Comparison of ENCODE assay signal across 18 cellular contexts in the genomic region with DNA sequence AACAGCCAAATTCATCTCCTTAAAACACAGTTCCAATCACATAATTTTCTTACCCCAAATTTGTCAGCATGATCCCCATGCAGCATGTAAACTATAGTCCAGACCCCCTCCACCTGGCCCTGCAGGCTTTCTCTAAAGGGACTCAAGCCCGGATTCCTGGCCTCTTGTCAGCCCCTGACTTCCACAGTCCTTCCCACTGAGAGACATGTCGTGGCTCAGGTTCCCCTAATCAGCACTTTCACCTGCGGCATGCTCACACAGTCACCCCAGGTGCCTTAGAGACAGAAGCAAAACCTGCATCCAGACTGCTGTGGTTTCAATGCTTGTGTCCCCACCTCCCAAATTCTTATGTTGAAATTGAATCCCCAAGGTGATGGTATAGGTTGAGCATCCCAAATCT.
A peak's percentile ranks its signal among the peaks of the same experiment; 100 is the strongest.
DNase-seq lines count a peak whose midpoint lies in the region.
"Had no signal": no experiment of that assay in that cellular context is flagged by ENCODE, and none has a peak within 500 bp of the region (broad histone marks: within the 10 kb centered on the region; RNA-seq: fewer than 3 reads in every experiment).

No MANE protein-coding gene starts in this region.

- WGBS in neuronal stem cell (ENCODE audit: extremely low coverage in 2 of 2, insufficient read length in 2 of 2, insufficient replicate concordance in 1 of 2), 2 donors: no CpG with 5 or more reads among the region's 3 CpGs

- H3K27ac ChIP-seq in neuronal stem cell (replicated peaks; ENCODE audit: low read length): peak overlapping the region; percentile 83
- H3K27ac ChIP-seq: 22Rv1, C4-2B, SJSA1 had no signal

- no peak overlapping the region for H4K91ac ChIP-seq in neuronal stem cell (ENCODE audit: low read depth, low read length, poor library complexity)

- no peak overlapping the region for H3K4me3 Mint-ChIP-seq in activated T-cell treated with anti-CD3 and anti-CD28 coated beads, Interleukin-2, amount 50 U/mL, for 24 hours

- no peaks in the 10 kb centered on the region for H3K79me1 ChIP-seq in neuronal stem cell (ENCODE audit: low read depth, low read length)

- H3K4me1 ChIP-seq in NT2/D1 (ENCODE audit: insufficient read depth, insufficient read length): peaks cover 16% of the 10 kb centered on the region
- peaks cover 30% of the 10 kb centered on the region for H3K4me1 ChIP-seq in iPS-15b (ENCODE audit: control insufficient read depth, insufficient read depth, low read length)
- H3K4me1 ChIP-seq in neuronal stem cell (ENCODE audit: control insufficient read depth in 2 of 2, insufficient read depth in 1 of 2, low read depth in 1 of 2, low read length in 2 of 2): peaks cover 6 to 27% of the 10 kb centered on the region in 2 donors
- H3K4me1 ChIP-seq: HAP-1, SJSA1 had no signal

- H2AK5ac ChIP-seq in neuronal stem cell (ENCODE audit: low read depth, low read length): no peak overlapping the region

- no peak overlapping the region for H2BK15ac ChIP-seq in neuronal stem cell (ENCODE audit: low read length)

- no peaks in the 10 kb centered on the region for H3K4me1 Mint-ChIP-seq in activated T-cell treated with anti-CD3 and anti-CD28 coated beads, Interleukin-2, amount 50 U/mL, for 24 hours (ENCODE audit: low read depth)

- H2BK120ac ChIP-seq in neuronal stem cell (ENCODE audit: low read depth, low read length): no peak overlapping the region

- peak overlapping the region; percentile 72 for H3K9ac ChIP-seq in NT2/D1 (ENCODE audit: insufficient read length, low read depth)
- H3K9ac ChIP-seq in iPS-15b (ENCODE audit: low read depth, low read length): peak overlapping the region; percentile 28
- no peak overlapping the region for H3K9ac ChIP-seq in neuronal stem cell (ENCODE audit: low read depth, low read length, poor library complexity)

- no peak overlapping the region for H3K4ac ChIP-seq in neuronal stem cell (ENCODE audit: low read length)

- no peak overlapping the region for H3K14ac ChIP-seq in neuronal stem cell (ENCODE audit: low read length)

- no peak overlapping the region for H3K23ac ChIP-seq in neuronal stem cell (ENCODE audit: low read depth, low read length, poor library complexity)

- H3K9me3 ChIP-seq in NT2/D1 (ENCODE audit: insufficient read depth, low read length): peaks cover 5% of the 10 kb centered on the region; the same call in 1 of the 2 replicates
- H3K9me3 ChIP-seq in iPS-15b (ENCODE audit: control insufficient read depth, insufficient read depth, low read length): no peaks in the 10 kb centered on the region
- H3K9me3 ChIP-seq in neuronal stem cell (replicated peaks in 1 of 2; ENCODE audit: control insufficient read depth in 2 of 2, insufficient read depth in 1 of 2, low read depth in 1 of 2, low read length in 2 of 2): no peaks in the 10 kb centered on the region
- H3K9me3 ChIP-seq: HAP-1, SJSA1 had no signal

- H3K27ac Mint-ChIP-seq in activated T-cell treated with anti-CD3 and anti-CD28 coated beads, Interleukin-2, amount 50 U/mL, for 24 hours: no peak overlapping the region

- peak overlapping the region; percentile 4 for H3K18ac ChIP-seq in neuronal stem cell (ENCODE audit: low read length)

- no peak overlapping the region for H2BK12ac ChIP-seq in neuronal stem cell (ENCODE audit: low read length)

- H3K27me3 ChIP-seq in NT2/D1 (ENCODE audit: insufficient read depth, insufficient read length) (peaks cover 3% of the 10 kb centered on the region), iPS-15b (ENCODE audit: control insufficient read depth, insufficient read depth, low read length) (no peaks in the 10 kb centered on the region), neuronal stem cell (ENCODE audit: control insufficient read depth in 3 of 3, insufficient read depth in 3 of 3, low read depth in 1 of 3, low read length in 3 of 3) (no peaks in the 10 kb centered on the region)
- H3K27me3 ChIP-seq: SJSA1 had no signal

- H2AFZ ChIP-seq in neuronal stem cell (ENCODE audit: low read length): no peak overlapping the region

- peaks cover 10% of the 10 kb centered on the region for H3K27me3 Mint-ChIP-seq in activated T-cell treated with anti-CD3 and anti-CD28 coated beads, Interleukin-2, amount 50 U/mL, for 24 hours

- peak; percentile 27 for DNase-seq in NCI-H2171 treated with DMSO at 0.1 percent for 48 hours (lab: John Stamatoyannopoulos, UW)
- no peak for DNase-seq in NCI-H2171 (lab: John Stamatoyannopoulos, UW)
- no peak for DNase-seq in NT2/D1 (ENCODE audit: low read depth, low spot score)
- DNase-seq in neuronal stem cell (ENCODE audit: low spot score): no peak
- no peak for DNase-seq in activated T-cell treated with anti-CD3 and anti-CD28 coated beads, Interleukin-2, amount 50 U/mL, for 24 hours
- DNase-seq in NCI-H2107 (lab: John Stamatoyannopoulos, UW): no peak
- DNase-seq in NCI-H82 (lab: John Stamatoyannopoulos, UW): no peak
- DNase-seq: AML-193, DMS79 treated with DMSO at 0.1 percent for 48 hours, NCI-H146, NCI-H2029 treated with DMSO at 0.1 percent for 48 hours, NCI-H510A, NCI-H774 had no signal

- H4K8ac ChIP-seq in neuronal stem cell (ENCODE audit: low read depth, low read length): no peak overlapping the region

- peak overlapping the region; percentile 8 for H3K4me3 ChIP-seq in NT2/D1 (ENCODE audit: insufficient read length, low read depth)
- H3K4me3 ChIP-seq in iPS-15b (ENCODE audit: low read depth, low read length): peak overlapping the region; percentile 16
- no peak overlapping the region for H3K4me3 ChIP-seq in neuronal stem cell (ENCODE audit: low read length in 2 of 2)
- H3K4me3 ChIP-seq: HAP-1, SJSA1 had no signal

- no peaks in the 10 kb centered on the region for H3K36me3 ChIP-seq in NT2/D1 (ENCODE audit: insufficient read depth, insufficient read length, low read length)
- H3K36me3 ChIP-seq in iPS-15b (ENCODE audit: control insufficient read depth, insufficient read depth, low read length): no peaks in the 10 kb centered on the region
- H3K36me3 ChIP-seq in neuronal stem cell (replicated peaks in 1 of 2; ENCODE audit: control insufficient read depth in 2 of 2, insufficient read depth in 2 of 2, low read length in 2 of 2): no peaks in the 10 kb centered on the region
- H3K36me3 ChIP-seq: HAP-1, SJSA1 had no signal

- H3K9me3 Mint-ChIP-seq in activated T-cell treated with anti-CD3 and anti-CD28 coated beads, Interleukin-2, amount 50 U/mL, for 24 hours: peaks cover 4% of the 10 kb centered on the region

- H3K36me3 Mint-ChIP-seq in activated T-cell treated with anti-CD3 and anti-CD28 coated beads, Interleukin-2, amount 50 U/mL, for 24 hours (ENCODE audit: low read depth): no peaks in the 10 kb centered on the region

- H2BK5ac ChIP-seq in neuronal stem cell (ENCODE audit: low read length): peak overlapping the region; percentile 8

- H3K4me2 ChIP-seq in neuronal stem cell (ENCODE audit: insufficient read depth, low read length, poor library complexity, severe bottlenecking): peak overlapping the region; percentile 34

Comparison
In these comparisons a context has a peak if more than half of its experiments do, and no peak if none do; other contexts are left out.
1. H3K4me3 ChIP-seq: peak in NT2/D1 (single experiment) and iPS-15b (single experiment); none in neuronal stem cell (0 of 2).